In the genomic region with DNA sequence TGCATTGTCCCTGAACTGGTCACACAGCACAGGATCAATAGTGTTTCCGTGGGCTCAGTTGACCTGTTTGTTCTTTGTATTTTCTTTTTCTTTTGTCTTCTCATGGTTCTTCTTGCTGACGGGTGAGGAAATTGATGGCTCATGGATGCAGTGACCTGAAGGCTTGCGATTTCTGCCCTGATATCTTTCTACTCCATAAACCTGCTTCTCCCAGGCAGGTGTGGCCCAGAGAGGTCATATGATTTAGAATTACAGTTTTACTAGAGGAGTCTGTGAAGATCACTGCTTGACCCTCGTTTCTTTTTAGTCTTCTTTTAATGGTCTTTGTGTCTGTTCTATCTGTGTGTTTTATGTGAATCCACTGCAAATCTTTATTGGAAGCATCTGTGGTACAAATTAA, we compare ENCODE assay signal across 26 cellular contexts.
A peak's percentile ranks its signal among the peaks of the same experiment; 100 is the strongest.
DNase-seq lines count a peak whose midpoint lies in the region; ATAC-seq and TF ChIP-seq lines count a peak whose summit lies in the region.
"Had no signal": no experiment of that assay in that cellular context is flagged by ENCODE, and none has a peak within 500 bp of the region (broad histone marks: within the 10 kb centered on the region; RNA-seq: fewer than 3 reads in every experiment).

No MANE protein-coding gene starts in this region.

- no peaks in the 10 kb centered on the region for H3K36me3 Mint-ChIP-seq in activated naive CD8-positive, alpha-beta T cell
- H3K36me3 Mint-ChIP-seq in activated naive CD8-positive, alpha-beta T cell treated with anti-CD3 and anti-CD28 coated beads for 36 hours, result peaks cover 7% of the 10 kb centered on the region

- no peaks in the 10 kb centered on the region for H3K36me3 ChIP-seq in Panc1 (ENCODE audit: control insufficient read depth, insufficient read depth, low read length)
- H3K36me3 ChIP-seq: brain microvascular endothelial cell, MG63, pancreas had no signal

- in situ Hi-C loops in Panc1 (cut with HindIII; ENCODE audit: low pct_unique_long_range_greater_than_20kb, low sequenced_read_pairs), result no loop called here

- intact Hi-C loops in Panc1 (cut with micrococcal nuclease; ENCODE audit: unreplicated experiment), result no loop called here

- CTCF ChIA-PET in Panc1 (lab: Charles Lee), result no interaction called here

- no peaks in the 10 kb centered on the region for H3K27me3 ChIP-seq in Panc1 (ENCODE audit: control insufficient read depth, insufficient read depth, low read length)
- H3K27me3 ChIP-seq: brain microvascular endothelial cell, MG63, pancreas had no signal

- no TSS peak for BruUV-seq in Panc1 (replicated peaks; lab: Mats Ljungman, UMichigan)

- no peak for TF ChIP-seq CTCF in Panc1 (IDR thresholded peaks at IDR 0.05)

- POLR2A ChIA-PET in Panc1 (lab: Charles Lee), result no interaction called here

- DNase-seq in activated naive CD8-positive, alpha-beta T cell treated with anti-CD3 and anti-CD28 coated beads for 36 hours, result no peak
- DNase-seq in Panc1 (ENCODE audit: low read depth, low spot score) (no peak), left kidney (ENCODE audit: low read depth, low spot score) (peak; percentile 64), NCI-H345 treated with DMSO at 0.1 percent for 48 hours (lab: John Stamatoyannopoulos, UW; ENCODE audit: unreplicated experiment) (no peak), LoVo (ENCODE audit: low spot score) (no peak)
- DNase-seq: activated effector memory CD4-positive, alpha-beta T cell treated with anti-CD3 and anti-CD28 coated beads, Interleukin-2, amount 50 U/mL, for 16 hours; activated T-cell treated with anti-CD3 and anti-CD28 coated beads for 4 hours; amniotic stem cell; brain microvascular endothelial cell; C1 segment of cervical spinal cord; effector CD8-positive, alpha-beta T cell; left ventricle myocardium superior; MG63; NCI-H1105 treated with DMSO at 0.1 percent for 48 hours; NCI-H2081; NCI-H345; NCI-H774; pancreas; retina; trophoblast cell had no signal

- H3K9me3 Mint-ChIP-seq in activated naive CD8-positive, alpha-beta T cell (ENCODE audit: low read depth), result no peaks in the 10 kb centered on the region
- peaks cover 13% of the 10 kb centered on the region for H3K9me3 Mint-ChIP-seq in activated naive CD8-positive, alpha-beta T cell treated with anti-CD3 and anti-CD28 coated beads for 36 hours

- ATAC-seq in Panc1 (no peak), GM21360 (IDR thresholded peaks at IDR 0.05; ENCODE audit: unreplicated experiment) (no peak)
- ATAC-seq: K562, pancreas had no signal

- no peak overlapping the region for H3K4me3 ChIP-seq in Panc1 (ENCODE audit: low read depth in 2 of 2, low read length in 2 of 2)
- H3K4me3 ChIP-seq: K562, MG63, pancreas, SK-N-MC, smooth muscle cell had no signal

- peak overlapping the region; percentile 51; the same call in 1 of the 2 replicates for H3K27ac ChIP-seq in Panc1 (ENCODE audit: low read length)
- H3K27ac ChIP-seq: brain microvascular endothelial cell, pancreas, SK-N-MC, VCaP had no signal

- H3K4me3 Mint-ChIP-seq in activated naive CD8-positive, alpha-beta T cell, result no peak overlapping the region
- H3K4me3 Mint-ChIP-seq in activated naive CD8-positive, alpha-beta T cell treated with anti-CD3 and anti-CD28 coated beads for 36 hours, result no peak overlapping the region

- H3K9me3 ChIP-seq in Panc1 (ENCODE audit: control insufficient read depth, insufficient read depth, low read depth, low read length), result peaks cover 6% of the 10 kb centered on the region; the same call in 1 of the 2 replicates
- H3K9me3 ChIP-seq: pancreas had no signal

- no peaks in the 10 kb centered on the region for H3K27me3 Mint-ChIP-seq in activated naive CD8-positive, alpha-beta T cell
- H3K27me3 Mint-ChIP-seq in activated naive CD8-positive, alpha-beta T cell treated with anti-CD3 and anti-CD28 coated beads for 36 hours, result no peaks in the 10 kb centered on the region

- no peaks in the 10 kb centered on the region for H3K4me1 ChIP-seq in Panc1 (ENCODE audit: control insufficient read depth, insufficient read depth, low read length)
- H3K4me1 ChIP-seq: pancreas had no signal

- peaks cover 36% of the 10 kb centered on the region for H3K4me1 Mint-ChIP-seq in activated naive CD8-positive, alpha-beta T cell (ENCODE audit: low read depth)
- H3K4me1 Mint-ChIP-seq in activated naive CD8-positive, alpha-beta T cell treated with anti-CD3 and anti-CD28 coated beads for 36 hours, result peaks cover 29% of the 10 kb centered on the region

- peak overlapping the region; percentile 42 for H3K27ac Mint-ChIP-seq in activated naive CD8-positive, alpha-beta T cell
- no peak overlapping the region for H3K27ac Mint-ChIP-seq in activated naive CD8-positive, alpha-beta T cell treated with anti-CD3 and anti-CD28 coated beads for 36 hours
